1 cellular context compared by ENCODE assay signal in the genomic region with DNA sequence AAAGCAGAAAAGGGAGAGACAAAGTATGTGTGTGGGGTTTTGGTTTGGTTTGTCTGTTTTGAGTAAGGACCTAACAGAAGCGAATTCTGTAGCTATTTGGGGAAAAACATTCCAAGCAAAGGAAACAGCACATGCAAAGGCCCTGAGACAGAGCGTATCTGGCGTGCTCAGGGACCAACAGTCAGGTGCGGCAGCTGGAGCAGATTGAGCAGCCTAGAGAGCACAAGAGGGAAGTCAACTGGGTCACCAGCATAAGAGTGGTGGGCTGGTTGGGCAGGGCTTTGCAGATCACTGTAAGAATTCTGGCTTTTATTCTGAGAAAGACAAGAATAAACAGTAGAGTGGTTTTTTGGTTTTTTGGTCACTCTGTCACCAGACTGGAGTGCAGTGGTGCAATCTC.
TF ChIP-seq lines count a peak whose summit lies in the region.

No MANE protein-coding gene starts in this region.

TF ChIP-seq in HepG2, 621 proteins besides CTCF, POLR2A, EP300 and RAD21:
- TF ChIP-seq, protein P1, sequence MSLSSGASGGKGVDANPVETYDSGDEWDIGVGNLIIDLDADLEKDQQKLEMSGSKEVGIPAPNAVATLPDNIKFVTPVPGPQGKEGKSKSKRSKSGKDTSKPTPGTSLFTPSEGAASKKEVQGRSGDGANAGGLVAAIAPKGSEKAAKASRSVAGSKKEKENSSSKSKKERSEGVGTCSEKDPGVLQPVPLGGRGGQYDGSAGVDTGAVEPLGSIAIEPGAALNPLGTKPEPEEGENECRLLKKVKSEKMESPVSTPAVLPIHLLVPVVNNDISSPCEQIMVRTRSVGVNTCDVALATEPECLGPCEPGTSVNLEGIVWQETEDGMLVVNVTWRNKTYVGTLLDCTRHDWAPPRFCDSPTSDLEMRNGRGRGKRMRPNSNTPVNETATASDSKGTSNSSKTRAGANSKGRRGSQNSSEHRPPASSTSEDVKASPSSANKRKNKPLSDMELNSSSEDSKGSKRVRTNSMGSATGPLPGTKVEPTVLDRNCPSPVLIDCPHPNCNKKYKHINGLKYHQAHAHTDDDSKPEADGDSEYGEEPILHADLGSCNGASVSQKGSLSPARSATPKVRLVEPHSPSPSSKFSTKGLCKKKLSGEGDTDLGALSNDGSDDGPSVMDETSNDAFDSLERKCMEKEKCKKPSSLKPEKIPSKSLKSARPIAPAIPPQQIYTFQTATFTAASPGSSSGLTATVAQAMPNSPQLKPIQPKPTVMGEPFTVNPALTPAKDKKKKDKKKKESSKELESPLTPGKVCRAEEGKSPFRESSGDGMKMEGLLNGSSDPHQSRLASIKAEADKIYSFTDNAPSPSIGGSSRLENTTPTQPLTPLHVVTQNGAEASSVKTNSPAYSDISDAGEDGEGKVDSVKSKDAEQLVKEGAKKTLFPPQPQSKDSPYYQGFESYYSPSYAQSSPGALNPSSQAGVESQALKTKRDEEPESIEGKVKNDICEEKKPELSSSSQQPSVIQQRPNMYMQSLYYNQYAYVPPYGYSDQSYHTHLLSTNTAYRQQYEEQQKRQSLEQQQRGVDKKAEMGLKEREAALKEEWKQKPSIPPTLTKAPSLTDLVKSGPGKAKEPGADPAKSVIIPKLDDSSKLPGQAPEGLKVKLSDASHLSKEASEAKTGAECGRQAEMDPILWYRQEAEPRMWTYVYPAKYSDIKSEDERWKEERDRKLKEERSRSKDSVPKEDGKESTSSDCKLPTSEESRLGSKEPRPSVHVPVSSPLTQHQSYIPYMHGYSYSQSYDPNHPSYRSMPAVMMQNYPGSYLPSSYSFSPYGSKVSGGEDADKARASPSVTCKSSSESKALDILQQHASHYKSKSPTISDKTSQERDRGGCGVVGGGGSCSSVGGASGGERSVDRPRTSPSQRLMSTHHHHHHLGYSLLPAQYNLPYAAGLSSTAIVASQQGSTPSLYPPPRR (CRISPR knock-in tag; IDR thresholded peaks at IDR 0.05; ENCODE audit: borderline replicate concordance), result no peak
- TF ChIP-seq, protein P2, sequence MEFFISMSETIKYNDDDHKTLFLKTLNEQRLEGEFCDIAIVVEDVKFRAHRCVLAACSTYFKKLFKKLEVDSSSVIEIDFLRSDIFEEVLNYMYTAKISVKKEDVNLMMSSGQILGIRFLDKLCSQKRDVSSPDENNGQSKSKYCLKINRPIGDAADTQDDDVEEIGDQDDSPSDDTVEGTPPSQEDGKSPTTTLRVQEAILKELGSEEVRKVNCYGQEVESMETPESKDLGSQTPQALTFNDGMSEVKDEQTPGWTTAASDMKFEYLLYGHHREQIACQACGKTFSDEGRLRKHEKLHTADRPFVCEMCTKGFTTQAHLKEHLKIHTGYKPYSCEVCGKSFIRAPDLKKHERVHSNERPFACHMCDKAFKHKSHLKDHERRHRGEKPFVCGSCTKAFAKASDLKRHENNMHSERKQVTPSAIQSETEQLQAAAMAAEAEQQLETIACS (CRISPR knock-in tag; IDR thresholded peaks at IDR 0.05), result no peak
- TF ChIP-seq KDM1A (CRISPR knock-in tag; IDR thresholded peaks at IDR 0.05), result 0 out of 2 replicates have a peak, but pooled peaks have one; percentile 68
- no peak for TF ChIP-seq ZNF430 (CRISPR knock-in tag; IDR thresholded peaks at IDR 0.05)
- peak; percentile 79 for TF ChIP-seq RBM22 (optimal IDR thresholded peaks at IDR 0.05; ENCODE audit: low read length)
- TF ChIP-seq ZMYM3 (CRISPR knock-in tag; IDR thresholded peaks at IDR 0.05), result peak; percentile 87
- TF ChIP-seq KMT2B (CRISPR knock-in tag; IDR thresholded peaks at IDR 0.05), result no peak
